ENCODE assay signal across 1 cellular context in genomic region chr11:66636411-66636810, GRCh38.
TF ChIP-seq lines count a peak whose summit lies in the region.

No MANE protein-coding gene starts in this region.

TF ChIP-seq in HEK293, 187 proteins besides CTCF, POLR2A, EP300 and RAD21:
- TF ChIP-seq IKZF3 (tag by site-specific recombination; IDR thresholded peaks at IDR 0.05), result 0 out of 2 replicates have a peak, but pooled peaks have one; percentile 9
- TF ChIP-seq BCL11A (tag by site-specific recombination; IDR thresholded peaks at IDR 0.05; ENCODE audit: low read depth), result 0 out of 2 replicates have a peak, but pooled peaks have one; percentile 32
- peak; percentile 45; the same call in 1 of the 2 replicates for TF ChIP-seq ZNF16 (tag by site-specific recombination; IDR thresholded peaks at IDR 0.05; ENCODE audit: low read depth)
- TF ChIP-seq ZSCAN30 (tag by site-specific recombination; IDR thresholded peaks at IDR 0.05), result 0 out of 2 replicates have a peak, but pooled peaks have one; percentile 19
- no peak for TF ChIP-seq ZNF555 (tag by site-specific recombination; conservative IDR thresholded peaks at IDR 0.05)
- TF ChIP-seq GLIS2 (tag by site-specific recombination; IDR thresholded peaks at IDR 0.05), result no peak
- TF ChIP-seq ZBTB17 (tag by site-specific recombination; IDR thresholded peaks at IDR 0.05), result peak; percentile 31
- TF ChIP-seq ZNF302 (tag by site-specific recombination; IDR thresholded peaks at IDR 0.05; ENCODE audit: low read depth), result no peak
- TF ChIP-seq KLF10 (tag by site-specific recombination; IDR thresholded peaks at IDR 0.05), result no peak
- peak; percentile 42; the same call in 1 of the 2 replicates for TF ChIP-seq PRDM10 (tag by site-specific recombination; IDR thresholded peaks at IDR 0.05)
- no peak for TF ChIP-seq KLF1 (tag by site-specific recombination; IDR thresholded peaks at IDR 0.05)
- TF ChIP-seq ZBTB1 (tag by site-specific recombination; IDR thresholded peaks at IDR 0.05), result no peak
- no peak for TF ChIP-seq ZNF214 (tag by site-specific recombination; IDR thresholded peaks at IDR 0.05; ENCODE audit: borderline replicate concordance)
- TF ChIP-seq ZNF140 (tag by site-specific recombination; IDR thresholded peaks at IDR 0.05), result no peak
- no peak for TF ChIP-seq ZBTB7A (tag by site-specific recombination; IDR thresholded peaks at IDR 0.05; ENCODE audit: low read depth)
TF ChIP-seq in HEK293: peak in this region for 6.
